Comparison of ENCODE assay signal across 8 cellular contexts in the genomic region with DNA sequence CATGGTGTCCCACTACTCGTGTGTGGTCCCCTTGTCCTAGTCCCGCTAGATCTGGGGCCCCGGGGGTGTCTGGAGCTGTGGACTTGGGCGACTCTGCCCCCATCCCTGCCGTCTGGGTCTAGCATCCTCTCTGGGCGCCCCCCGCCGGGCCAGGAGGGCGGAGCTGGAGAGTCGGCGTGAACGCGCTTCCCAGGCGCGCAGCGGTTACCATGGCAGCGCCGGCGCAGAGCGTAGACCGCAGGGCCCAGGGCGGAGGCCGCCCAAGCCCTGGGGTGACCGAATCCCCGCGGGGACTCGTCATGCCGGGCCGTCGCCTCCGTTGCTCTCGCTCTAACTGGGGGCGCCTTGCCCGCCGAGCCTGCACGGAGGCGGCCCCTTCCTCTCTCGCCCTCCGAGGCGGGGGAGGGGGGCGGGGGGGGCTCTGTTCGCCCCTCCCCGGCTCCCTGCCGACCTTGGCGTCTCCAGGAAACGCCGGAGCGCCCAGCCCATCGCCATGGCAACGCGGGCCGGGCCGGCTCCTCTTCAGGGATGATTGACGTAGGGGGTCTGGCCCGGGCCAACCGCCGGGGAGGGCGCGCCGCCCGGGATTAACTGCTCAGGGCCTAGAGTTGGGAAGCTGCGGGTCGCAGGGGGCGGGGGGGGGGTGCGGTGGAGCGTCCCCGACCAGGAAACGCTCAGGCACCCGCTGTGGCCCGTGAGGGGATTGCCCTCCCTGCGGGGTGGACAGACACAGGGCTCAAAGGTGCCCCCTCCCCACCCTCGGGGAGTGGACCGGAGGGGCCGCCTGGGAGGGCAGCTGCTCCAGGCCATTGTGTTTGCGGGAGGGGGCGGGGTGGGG. TPM values are rescaled to one million over a fixed set of nuclear protein-coding genes. Genes with fewer than 3 reads are reported as not detected.
DNase-seq lines count a peak whose midpoint lies in the region; ATAC-seq and TF ChIP-seq lines count a peak whose summit lies in the region.

No MANE protein-coding gene starts in this region.

- H3K79me2 ChIP-seq in GM23338 (replicated peaks; ENCODE audit: insufficient read depth) = no peaks in the 10 kb centered on the region

- no peak overlapping the region for H3K27ac Mint-ChIP-seq in GM23338
- peak overlapping the region; percentile 17 for H3K27ac Mint-ChIP-seq in chondrocyte (ENCODE audit: unreplicated experiment)

- H3K4me2 ChIP-seq in GM23338 = peak overlapping the region; percentile 91

- H3K4me1 ChIP-seq in GM23338 (ENCODE audit: insufficient read depth) = peaks cover 38% of the 10 kb centered on the region

- peak; percentile 64 for ATAC-seq in GM23338
- peak; percentile 73 for ATAC-seq in left colon

- no peaks in the 10 kb centered on the region for H3K36me3 ChIP-seq in GM23338 (ENCODE audit: insufficient read depth)

- no peaks in the 10 kb centered on the region for H3K9me2 ChIP-seq in GM23338 (ENCODE audit: insufficient read depth)

- H3K4me3 ChIP-seq in GM23338 = peak overlapping the region; percentile 73

- H3K27ac ChIP-seq in GM23338 (ENCODE audit: low read depth) = no peak overlapping the region

- H3K27me3 ChIP-seq in GM23338 (ENCODE audit: insufficient read depth) = no peaks in the 10 kb centered on the region

- TF ChIP-seq CTCF in GM23338 (conservative IDR thresholded peaks at IDR 0.05; ENCODE audit: low read depth in 2 of 2) = no peak
- TF ChIP-seq CTCF in chondrocyte (IDR thresholded peaks at IDR 0.05) = peak; percentile 33

- intact Hi-C loops in left colon (cut with DNase I, micrococcal nuclease) = no loop called here

- DNase-seq in DMS53 (lab: John Stamatoyannopoulos, UW) (peak; percentile 94), GM23338 (ENCODE audit: low spot score) (peak; percentile 96), NCI-H1436 treated with DMSO at 0.1 percent for 48 hours (lab: John Stamatoyannopoulos, UW) (peak; percentile 43), chondrocyte (ENCODE audit: low spot score) (no peak), left colon (peak; percentile 71 to 83), UCSD-AML1 (lab: John Stamatoyannopoulos, UW; ENCODE audit: unreplicated experiment) (no peak)
- peak; percentile 74 for DNase-seq in activated CD4-positive, CD25-positive, alpha-beta regulatory T cell treated with anti-CD3 and anti-CD28 coated beads, Interleukin-2, amount 50 U/mL, for 72 hours
- DNase-seq in stimulated activated CD4-positive, alpha-beta T cell treated with anti-CD3 and anti-CD28 coated beads, TNF-alpha, amount 100 ng/mL, for 1 hour (ENCODE audit: low read depth in 3 of 3, low spot score in 1 of 3) = peak; percentile 47 to 59 (median 53)

- H3K4me3 Mint-ChIP-seq in GM23338 = peak overlapping the region; percentile 64; the same call in 2 of the 3 replicates
- H3K4me3 Mint-ChIP-seq in chondrocyte (ENCODE audit: unreplicated experiment) = peak overlapping the region; percentile 22

- H3K36me3 Mint-ChIP-seq in GM23338 (ENCODE audit: low read depth) (no peaks in the 10 kb centered on the region), chondrocyte (ENCODE audit: low read depth) (no peaks in the 10 kb centered on the region)

- H4K20me1 ChIP-seq in GM23338 (replicated peaks; ENCODE audit: insufficient read depth) = peaks cover 1% of the 10 kb centered on the region; the same call in 1 of the 2 replicates

- H3K9me3 Mint-ChIP-seq in GM23338 (no peaks in the 10 kb centered on the region), chondrocyte (ENCODE audit: low read depth) (no peaks in the 10 kb centered on the region)

- peak overlapping the region; percentile 59; the same call in 1 of the 2 replicates for H2AFZ ChIP-seq in GM23338

- peaks cover 3% of the 10 kb centered on the region; the same call in 1 of the 2 replicates for H3F3A ChIP-seq in GM23338 (replicated peaks; ENCODE audit: low read depth)

- H3K4me1 Mint-ChIP-seq in GM23338 = peaks cover 21% of the 10 kb centered on the region
- H3K4me1 Mint-ChIP-seq in chondrocyte (ENCODE audit: low read depth) = peaks cover 16% of the 10 kb centered on the region

- H3K27me3 Mint-ChIP-seq in GM23338 (ENCODE audit: insufficient read depth, low read depth, poor library complexity) (peaks cover 13% of the 10 kb centered on the region), chondrocyte (ENCODE audit: low read depth) (no peaks in the 10 kb centered on the region)

TF ChIP-seq in GM23338, 12 proteins besides CTCF, POLR2A, EP300 and RAD21 (continues in another document):
- TF ChIP-seq CREB1 (CRISPR knock-in tag; IDR thresholded peaks at IDR 0.05; ENCODE audit: low read depth) = no peak
- no peak for TF ChIP-seq ZNF331 (CRISPR knock-in tag; IDR thresholded peaks at IDR 0.05; ENCODE audit: low read depth)
- TF ChIP-seq NANOG (IDR thresholded peaks at IDR 0.05; ENCODE audit: borderline replicate concordance) = no peak
- no peak for TF ChIP-seq STAT1 (IDR thresholded peaks at IDR 0.05; ENCODE audit: unreplicated experiment)
- TF ChIP-seq, protein P1, sequence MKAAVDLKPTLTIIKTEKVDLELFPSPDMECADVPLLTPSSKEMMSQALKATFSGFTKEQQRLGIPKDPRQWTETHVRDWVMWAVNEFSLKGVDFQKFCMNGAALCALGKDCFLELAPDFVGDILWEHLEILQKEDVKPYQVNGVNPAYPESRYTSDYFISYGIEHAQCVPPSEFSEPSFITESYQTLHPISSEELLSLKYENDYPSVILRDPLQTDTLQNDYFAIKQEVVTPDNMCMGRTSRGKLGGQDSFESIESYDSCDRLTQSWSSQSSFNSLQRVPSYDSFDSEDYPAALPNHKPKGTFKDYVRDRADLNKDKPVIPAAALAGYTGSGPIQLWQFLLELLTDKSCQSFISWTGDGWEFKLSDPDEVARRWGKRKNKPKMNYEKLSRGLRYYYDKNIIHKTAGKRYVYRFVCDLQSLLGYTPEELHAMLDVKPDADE (IDR thresholded peaks at IDR 0.05) = no peak
- no peak for TF ChIP-seq POLR2AphosphoS5 (IDR thresholded peaks at IDR 0.05; ENCODE audit: low read depth)
- TF ChIP-seq ZNF114 (CRISPR knock-in tag; IDR thresholded peaks at IDR 0.05) = no peak

RNA-seq across cellular contexts. Expression of a gene that starts 8.9 kb away (rescaled TPM):
- 199 and 208 TPM in 2 replicates for total RNA-seq in GM23338 (2014; rRNA removed; shearing (Covaris generic))
- polyA plus RNA-seq in GM23338 (2016; fragmentation: Nextera tagmentation; extraction: Ambion mirVana) = 191 and 217 TPM in 2 replicates
- total RNA-seq in chondrocyte (56.5 to 213 TPM (median 208 TPM) in 3 replicates), left colon (10 to 100 TPM; 14.1 to 15.1 TPM)

RNA-seq across cellular contexts. Expression of a gene that starts 9.9 kb away (rescaled TPM):
- 42.8 and 44.4 TPM in 2 replicates for total RNA-seq in GM23338 (2014; rRNA removed; shearing (Covaris generic))
- polyA plus RNA-seq in GM23338 (2016; fragmentation: Nextera tagmentation; extraction: Ambion mirVana) = 47.9 and 52.0 TPM in 2 replicates
- total RNA-seq in chondrocyte = 54.8 to 72.3 TPM (median 56.3 TPM) in 3 replicates
- total RNA-seq in left colon = 10 to 100 TPM; 37.4 to 50.7 TPM

RNA-seq across cellular contexts. Expression of a gene that starts 31.6 kb away (rescaled TPM):
- 0.17 TPM in 1 of 2 replicates, not detected in the other for total RNA-seq in GM23338 (2014; rRNA removed; shearing (Covaris generic))
- 0.14 and 0.24 TPM in 2 replicates for polyA plus RNA-seq in GM23338 (2016; fragmentation: Nextera tagmentation; extraction: Ambion mirVana)
- total RNA-seq in chondrocyte = not detected in 3 replicates
- total RNA-seq in left colon = 1 to 10 TPM in 1 of 2 donors, under 1 TPM in 1; 0.79 to 5.1 TPM

RNA-seq across cellular contexts. Expression of a gene that starts 43.1 kb away (rescaled TPM):
- total RNA-seq in GM23338 (2014; rRNA removed; shearing (Covaris generic)) = 15.7 and 19.8 TPM in 2 replicates
- 12.6 and 18.3 TPM in 2 replicates for polyA plus RNA-seq in GM23338 (2016; fragmentation: Nextera tagmentation; extraction: Ambion mirVana)
- total RNA-seq in chondrocyte = 6.2 to 149 TPM (median 149 TPM) in 3 replicates
- 10 to 100 TPM; 32.2 to 87.6 TPM for total RNA-seq in left colon

Comparison
In these comparisons a context has a peak if more than half of its experiments do, and no peak if none do; other contexts are left out.
1. DNase-seq: peak in DMS53 (single experiment), GM23338 (single experiment), NCI-H1436 treated with DMSO at 0.1 percent for 48 hours (single experiment), activated CD4-positive, CD25-positive, alpha-beta regulatory T cell treated with anti-CD3 and anti-CD28 coated beads, Interleukin-2, amount 50 U/mL, for 72 hours (single experiment), left colon (2 of 2) and stimulated activated CD4-positive, alpha-beta T cell treated with anti-CD3 and anti-CD28 coated beads, TNF-alpha, amount 100 ng/mL, for 1 hour (3 of 3); none in chondrocyte (single experiment) and UCSD-AML1 (single experiment).